In genomic region chr2:36618381-36618780, GRCh38 we compare ENCODE assay signal across 1 cellular context.
TF ChIP-seq lines count a peak whose summit lies in the region.

No MANE protein-coding gene starts in this region.

TF ChIP-seq in HepG2, 621 proteins besides CTCF, POLR2A, EP300 and RAD21 (continued from another document):
- TF ChIP-seq BHLHE40 (IDR thresholded peaks at IDR 0.05; ENCODE audit: low read length) (0 out of 2 replicates have a peak, but pooled peaks have one; percentile 34), ZBTB20 (CRISPR knock-in tag; IDR thresholded peaks at IDR 0.05; ENCODE audit: borderline replicate concordance, low read depth) (0 out of 2 replicates have a peak, but pooled peaks have one; percentile 41), SOX6 (IDR thresholded peaks at IDR 0.05) (no peak), SOX6 (CRISPR knock-in tag; IDR thresholded peaks at IDR 0.05) (0 out of 2 replicates have a peak, but pooled peaks have one; percentile 8), ZBTB10 (CRISPR knock-in tag; IDR thresholded peaks at IDR 0.05; ENCODE audit: borderline replicate concordance) (no peak), GABPB1 (CRISPR knock-in tag; IDR thresholded peaks at IDR 0.05) (peak; percentile 18; the same call in 1 of the 2 replicates), NFYB (CRISPR knock-in tag; IDR thresholded peaks at IDR 0.05) (peak; percentile 90), ZNF883 (CRISPR knock-in tag; IDR thresholded peaks at IDR 0.05; ENCODE audit: not compliant biosample characterization) (no peak), RFX1 (IDR thresholded peaks at IDR 0.05) (no peak), ZKSCAN8 (CRISPR knock-in tag; IDR thresholded peaks at IDR 0.05; ENCODE audit: borderline replicate concordance) (no peak), ZNF12 (CRISPR knock-in tag; IDR thresholded peaks at IDR 0.05) (no peak), DDIT3 (CRISPR knock-in tag; IDR thresholded peaks at IDR 0.05) (no peak), HCFC1 (IDR thresholded peaks at IDR 0.05; ENCODE audit: low read depth, low read length) (peak; percentile 83), RAD51 (IDR thresholded peaks at IDR 0.05; ENCODE audit: borderline replicate concordance) (0 out of 2 replicates have a peak, but pooled peaks have one; percentile 18), ZUFSP (CRISPR knock-in tag; IDR thresholded peaks at IDR 0.05; ENCODE audit: borderline replicate concordance) (no peak), ZNF143 (CRISPR knock-in tag; IDR thresholded peaks at IDR 0.05) (peak; percentile 97), ZNF232 (CRISPR knock-in tag; IDR thresholded peaks at IDR 0.05; ENCODE audit: borderline replicate concordance) (no peak), ZNF781 (CRISPR knock-in tag; IDR thresholded peaks at IDR 0.05; ENCODE audit: borderline replicate concordance, not compliant biosample characterization) (peak; percentile 31), THAP11 (CRISPR knock-in tag; IDR thresholded peaks at IDR 0.05) (peak; percentile 99), YY1 (IDR thresholded peaks at IDR 0.05; ENCODE audit: insufficient read depth, insufficient replicate concordance, low read depth, low read length) (peak; percentile 10), ZMYM4 (CRISPR knock-in tag; IDR thresholded peaks at IDR 0.05) (peak; percentile 53; the same call in 1 of the 2 replicates), NFYC (CRISPR knock-in tag; IDR thresholded peaks at IDR 0.05) (peak; percentile 88), TSC22D2 (CRISPR knock-in tag; IDR thresholded peaks at IDR 0.05; ENCODE audit: borderline replicate concordance) (no peak), USF2 (IDR thresholded peaks at IDR 0.05; ENCODE audit: low read depth, low read length) (peak; percentile 82), USF2 (CRISPR knock-in tag; IDR thresholded peaks at IDR 0.05; ENCODE audit: borderline replicate concordance) (peak; percentile 93; the same call in 1 of the 2 replicates), ZNF296 (CRISPR knock-in tag; conservative IDR thresholded peaks at IDR 0.05) (no peak), ZNF280D (CRISPR knock-in tag; IDR thresholded peaks at IDR 0.05) (0 out of 2 replicates have a peak, but pooled peaks have one; percentile 33), ZNF678 (CRISPR knock-in tag; IDR thresholded peaks at IDR 0.05) (no peak)
